ENCODE assay signal across 9 cellular contexts in the genomic region with DNA sequence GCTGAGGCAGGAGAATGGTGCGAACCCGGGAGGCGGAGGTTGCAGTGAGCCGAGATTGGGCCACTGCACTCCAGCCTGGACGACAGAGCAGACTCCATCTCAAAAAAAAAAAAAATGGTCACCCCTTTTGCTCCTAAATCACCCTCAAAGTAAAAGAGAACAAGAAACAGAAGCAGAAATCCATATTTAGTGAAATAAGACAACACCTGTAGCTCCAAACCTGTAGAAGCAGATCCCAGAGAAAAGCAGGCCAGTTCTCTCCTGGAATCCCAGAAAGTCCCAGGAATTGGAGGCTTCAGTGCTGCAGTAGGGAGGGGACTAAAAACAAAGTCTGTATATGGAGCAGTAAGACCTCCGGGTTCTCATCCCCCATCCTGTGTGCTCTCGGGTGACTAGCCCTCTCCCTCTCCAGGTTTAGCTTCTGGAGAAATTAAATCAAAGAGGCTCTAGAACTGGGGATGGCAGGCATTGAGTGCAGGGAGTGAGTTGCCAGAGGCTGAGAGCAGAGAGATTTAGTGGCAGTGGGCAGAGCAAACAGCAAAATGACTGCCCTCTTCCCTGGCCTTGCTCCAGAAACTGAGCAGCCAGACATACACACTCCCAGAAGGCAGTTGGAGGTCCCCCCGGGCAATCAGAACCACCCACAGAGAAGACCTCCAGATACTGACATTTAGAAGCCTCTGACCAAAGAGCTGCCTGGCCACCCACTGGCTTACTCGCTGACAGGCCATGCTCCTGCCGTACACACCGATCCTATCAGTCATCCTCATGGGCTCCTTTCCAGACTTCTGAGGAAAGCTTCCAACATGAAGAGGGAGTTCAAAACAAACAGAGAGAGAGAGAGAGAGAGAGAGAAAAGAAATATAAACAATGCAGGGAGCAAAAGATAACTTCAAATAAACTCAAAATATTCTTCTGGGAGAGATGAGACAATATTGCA. TPM values are rescaled to one million over a fixed set of nuclear protein-coding genes. Genes with fewer than 3 reads are reported as not detected.
A peak's percentile ranks its signal among the peaks of the same experiment; 100 is the strongest.
DNase-seq lines count a peak whose midpoint lies in the region; ATAC-seq, FAIRE-seq and TF ChIP-seq lines count a peak whose summit lies in the region.
"Had no signal": no experiment of that assay in that cellular context is flagged by ENCODE, and none has a peak within 500 bp of the region (broad histone marks: within the 10 kb centered on the region; RNA-seq: fewer than 3 reads in every experiment).

No MANE protein-coding gene starts in this region.

- no peak overlapping the region for H3K4me2 ChIP-seq in OCI-LY7 (ENCODE audit: low read length)

- H3K27me3 Mint-ChIP-seq in effector memory CD8-positive, alpha-beta T cell = no peaks in the 10 kb centered on the region

- TF ChIP-seq CTCF in heart right ventricle (IDR thresholded peaks at IDR 0.05) (no peak), OCI-LY7 (conservative IDR thresholded peaks at IDR 0.05; ENCODE audit: low read length) (no peak)

- 44 to 52% methylated on average over 11 of the region's 11 CpGs for WGBS in heart right ventricle, 2 donors

- peak; percentile 91 for FAIRE-seq in H54 (lab: Jason Lieb, UNC)
- FAIRE-seq: H1 had no signal

- TF ChIP-seq POLR2A in H54 (IDR thresholded peaks at IDR 0.05; ENCODE audit: low read depth, low read length) = no peak

- no peaks in the 10 kb centered on the region for H3K79me2 ChIP-seq in OCI-LY7 (ENCODE audit: insufficient read depth, low read depth, low read length)

- H3K36me3 ChIP-seq in heart right ventricle (no peaks in the 10 kb centered on the region), OCI-LY7 (ENCODE audit: insufficient read depth, low read length) (no peaks in the 10 kb centered on the region)

- no peak overlapping the region for H3K4me3 ChIP-seq in heart right ventricle
- H3K4me3 ChIP-seq in OCI-LY7 (ENCODE audit: low read depth, low read length, poor library complexity, severe bottlenecking) = no peak overlapping the region

- H3K9me3 ChIP-seq in heart right ventricle (no peaks in the 10 kb centered on the region), OCI-LY7 (ENCODE audit: low read length) (no peaks in the 10 kb centered on the region)

- H4K20me1 ChIP-seq in OCI-LY7 (ENCODE audit: insufficient read depth, low read length) = no peaks in the 10 kb centered on the region

- peak; percentile 63 to 94 (median 84) for ATAC-seq in heart right ventricle
- no peak for ATAC-seq in effector memory CD8-positive, alpha-beta T cell (replicated peaks)

- BruUV-seq in OCI-LY7 (replicated peaks; lab: Mats Ljungman, UMichigan) = no TSS peak

- intact Hi-C loops in heart right ventricle (cut with DNase I) (no loop called here), OCI-LY7 (cut with micrococcal nuclease; ENCODE audit: unreplicated experiment) (no loop called here)

- H3K4me1 ChIP-seq in heart right ventricle (peaks cover 4 to 32% (median 26%) of the 10 kb centered on the region in 9 donors), OCI-LY7 (ENCODE audit: insufficient read depth, low read length, poor library complexity, severe bottlenecking) (peaks cover 25% of the 10 kb centered on the region)

- H2AFZ ChIP-seq in OCI-LY7 (ENCODE audit: low read length) = no peak overlapping the region

- no peaks in the 10 kb centered on the region for H3K9me2 ChIP-seq in OCI-LY7 (ENCODE audit: insufficient read depth, low read length)

- no peak overlapping the region for H3K27ac Mint-ChIP-seq in effector memory CD8-positive, alpha-beta T cell

- DNase-seq in H54 (ENCODE audit: insufficient read length, low spot score) (peak; percentile 75), T1000 (lab: John Stamatoyannopoulos, UW) (peak; percentile 93), heart right ventricle (peak in 1 of 2 donors; percentile 80), smooth muscle cell of the brain vasculature (ENCODE audit: low read depth, low spot score) (peak; percentile 88), OCI-LY7 (ENCODE audit: low spot score) (no peak), ecto neural progenitor cell (ENCODE audit: low spot score) (no peak), NOMO-1 treated with dmso at 0.1 percent for 144 hours (lab: John Stamatoyannopoulos, UW; ENCODE audit: unreplicated experiment) (no peak)
- DNase-seq in effector memory CD8-positive, alpha-beta T cell = no peak

- peaks cover 8 to 9% of the 10 kb centered on the region in 2 donors for H3K4me1 Mint-ChIP-seq in effector memory CD8-positive, alpha-beta T cell (ENCODE audit: low read depth in 2 of 2)

- CTCF ChIA-PET in OCI-LY7 (lab: Charles Lee; ENCODE audit: unreplicated experiment) = no interaction called here

- no peaks in the 10 kb centered on the region for H3K27me3 ChIP-seq in heart right ventricle

- H3K9me3 Mint-ChIP-seq in effector memory CD8-positive, alpha-beta T cell = no peaks in the 10 kb centered on the region

- H3K4me3 Mint-ChIP-seq in effector memory CD8-positive, alpha-beta T cell = no peak overlapping the region

- H3K27ac ChIP-seq in heart right ventricle (peak overlapping the region in 9 of 10 donors; percentile 35 to 72 (median 55)), OCI-LY7 (ENCODE audit: low read depth, low read length, poor library complexity, severe bottlenecking) (no peak overlapping the region)

- H3K36me3 Mint-ChIP-seq in effector memory CD8-positive, alpha-beta T cell (ENCODE audit: insufficient read depth) = no peaks in the 10 kb centered on the region

- POLR2A ChIA-PET in OCI-LY7 (lab: Charles Lee) = no interaction called here

RNA-seq across cellular contexts. Expression of a gene that starts 6.3 kb away (rescaled TPM):
- total RNA-seq in heart right ventricle (10 to 100 TPM; 17.3 to 37.9 (median 20.9) TPM), OCI-LY7 (2022) (44.7 and 59.9 TPM in 2 replicates)
- 10 to 100 TPM; 11.5 to 26.6 TPM for polyA plus RNA-seq in heart right ventricle
- total RNA-seq in OCI-LY7 (2014; rRNA removed; shearing (Covaris generic)) = 18.6 and 27.5 TPM in 2 replicates

RNA-seq across cellular contexts. Expression of a gene that starts 50.6 kb away (rescaled TPM):
- 10 to 100 TPM; 13.2 to 25.7 (median 16.2) TPM for total RNA-seq in heart right ventricle
- 1 to 10 TPM; 3.4 to 4.9 TPM for polyA plus RNA-seq in heart right ventricle
- 66.2 and 76.2 TPM in 2 replicates for total RNA-seq in OCI-LY7 (2014; rRNA removed; shearing (Covaris generic))
- 84.7 and 100 TPM in 2 replicates for total RNA-seq in OCI-LY7 (2022)

Comparison
In these comparisons a context has a peak if more than half of its experiments do, and no peak if none do; other contexts are left out.
1. DNase-seq: peak in H54 (single experiment), T1000 (single experiment) and smooth muscle cell of the brain vasculature (single experiment); none in OCI-LY7 (single experiment), effector memory CD8-positive, alpha-beta T cell (0 of 3), ecto neural progenitor cell (single experiment) and NOMO-1 treated with dmso at 0.1 percent for 144 hours (single experiment).